In genomic region chr9:89342948-89343347, GRCh38 we compare ENCODE assay signal across 19 cellular contexts. TPM values are rescaled to one million over a fixed set of nuclear protein-coding genes. Genes with fewer than 3 reads are reported as not detected.
DNase-seq lines count a peak whose midpoint lies in the region; ATAC-seq, FAIRE-seq and TF ChIP-seq lines count a peak whose summit lies in the region.
"Had no signal": no experiment of that assay in that cellular context is flagged by ENCODE, and none has a peak within 500 bp of the region (broad histone marks: within the 10 kb centered on the region; RNA-seq: fewer than 3 reads in every experiment).

No MANE protein-coding gene starts in this region.

- H2AK9ac ChIP-seq in IMR-90 (replicated peaks; ENCODE audit: low read depth, low read length, poor library complexity), result no peak overlapping the region

- H3K4me3 Mint-ChIP-seq in CD8-positive, alpha-beta T cell, result no peak overlapping the region
- no peak overlapping the region for H3K4me3 Mint-ChIP-seq in astrocyte (ENCODE audit: unreplicated experiment)
- H3K4me3 Mint-ChIP-seq: CD8-positive, alpha-beta memory T cell had no signal

- H2BK20ac ChIP-seq in IMR-90 (ENCODE audit: low read depth, low read length), result no peak overlapping the region

- no peak overlapping the region for H2BK120ac ChIP-seq in IMR-90 (ENCODE audit: low read depth, low read length)
- H2BK120ac ChIP-seq in mesendoderm (ENCODE audit: low read depth, low read length), result no peak overlapping the region

- H3K27me3 ChIP-seq in CD8-positive, alpha-beta T cell (ENCODE audit: insufficient read depth, low read length), result no peaks in the 10 kb centered on the region
- H3K27me3 ChIP-seq in IMR-90 (ENCODE audit: control insufficient read depth, insufficient read depth, low read length), result no peaks in the 10 kb centered on the region
- no peaks in the 10 kb centered on the region for H3K27me3 ChIP-seq in astrocyte (ENCODE audit: insufficient read depth, low read length)
- H3K27me3 ChIP-seq in mesendoderm (ENCODE audit: insufficient read depth, low read length, poor library complexity), result no peaks in the 10 kb centered on the region
- H3K27me3 ChIP-seq: BLaER1 treated with 17β-estradiol and CSF1 and Interleukin-3, amounts not matched to agents 10 nM and 100 nM had no signal

- H3K4ac ChIP-seq in IMR-90 (ENCODE audit: low read depth, low read length), result no peak overlapping the region
- no peak overlapping the region for H3K4ac ChIP-seq in mesendoderm (ENCODE audit: low read depth, low read length)

- BruUV-seq in IMR-90 (replicated peaks; lab: Mats Ljungman, UMichigan), result no TSS peak

- POLR2A ChIA-PET in CD8-positive, alpha-beta T cell (lab: Charles Lee), result no interaction called here
- POLR2A ChIA-PET in IMR-90 (lab: Charles Lee; ENCODE audit: unreplicated experiment), result no interaction called here

- intact Hi-C loops in CD8-positive, alpha-beta T cell (cut with DNase I, micrococcal nuclease), result loop anchor here in 1 of 2 experiments (5.0 kb wide), 1 partner anchor 49 kb away; no protein-coding TSS in a partner anchor
- intact Hi-C loops in IMR-90 (cut with micrococcal nuclease), result no loop called here

- no peak for TF ChIP-seq POLR2A in IMR-90 (IDR thresholded peaks at IDR 0.05; ENCODE audit: low read depth, low read length)

- H3K56ac ChIP-seq in IMR-90 (ENCODE audit: extremely low read depth, insufficient read depth, low read length) (no peak overlapping the region), mesendoderm (ENCODE audit: low read length) (no peak overlapping the region)

- H4K20me1 ChIP-seq in IMR-90 (ENCODE audit: insufficient read depth, low read length) (peaks cover 4% of the 10 kb centered on the region; the same call in 1 of the 2 replicates), astrocyte (ENCODE audit: insufficient read depth, low read length) (peaks cover 9% of the 10 kb centered on the region)

- no peak overlapping the region for H3K23ac ChIP-seq in IMR-90 (ENCODE audit: low read depth, low read length)
- H3K23ac ChIP-seq in mesendoderm (ENCODE audit: low read length), result no peak overlapping the region

- H3K4me1 Mint-ChIP-seq in CD8-positive, alpha-beta T cell (ENCODE audit: low read depth), result peaks cover 15% of the 10 kb centered on the region
- H3K4me1 Mint-ChIP-seq in astrocyte (ENCODE audit: low read depth, unreplicated experiment), result peaks cover 10% of the 10 kb centered on the region

- no peaks in the 10 kb centered on the region for H3K27me3 Mint-ChIP-seq in CD8-positive, alpha-beta T cell (ENCODE audit: low read depth)
- H3K27me3 Mint-ChIP-seq in astrocyte (ENCODE audit: low read depth, unreplicated experiment), result no peaks in the 10 kb centered on the region
- H3K27me3 Mint-ChIP-seq: CD8-positive, alpha-beta memory T cell had no signal

- H3K27ac ChIP-seq in CD8-positive, alpha-beta T cell (ENCODE audit: low read depth, low read length), result no peak overlapping the region
- H3K27ac ChIP-seq in IMR-90 (ENCODE audit: insufficient read depth, low read length) (no peak overlapping the region), astrocyte (ENCODE audit: low read depth, low read length) (no peak overlapping the region), mesendoderm (ENCODE audit: low read depth, low read length) (no peak overlapping the region)
- H3K27ac ChIP-seq: BLaER1 treated with 17β-estradiol and CSF1 and Interleukin-3, amounts not matched to agents 10 nM and 100 nM; SK-N-MC had no signal

- H3K79me1 ChIP-seq in IMR-90 (ENCODE audit: low read depth in 1 of 2, low read length in 2 of 2) (peaks cover 0 to 2% of the 10 kb centered on the region in 2 experiments; a peak in 2 of 4 replicates), mesendoderm (ENCODE audit: low read length) (peaks cover 1% of the 10 kb centered on the region)

- H2AK5ac ChIP-seq in IMR-90 (ENCODE audit: low read depth, low read length) (no peak overlapping the region), mesendoderm (ENCODE audit: low read length) (no peak overlapping the region)

- dilution Hi-C loops in IMR-90 (cut with HindIII; ENCODE audit: low sequenced_read_pairs, unreplicated experiment), result no loop called here

- H3K36me3 Mint-ChIP-seq in CD8-positive, alpha-beta T cell, result peaks cover 95% of the 10 kb centered on the region
- H3K36me3 Mint-ChIP-seq in astrocyte (ENCODE audit: low read depth, unreplicated experiment), result peaks cover 19% of the 10 kb centered on the region

- H3K4me3 ChIP-seq in CD8-positive, alpha-beta T cell (ENCODE audit: low read depth, low read length), result no peak overlapping the region
- no peak overlapping the region for H3K4me3 ChIP-seq in IMR-90 (ENCODE audit: insufficient read depth, low read depth, low read length)
- H3K4me3 ChIP-seq in astrocyte (ENCODE audit: insufficient read depth, low read depth, low read length), result no peak overlapping the region
- no peak overlapping the region for H3K4me3 ChIP-seq in mesendoderm (ENCODE audit: low read length)
- H3K4me3 ChIP-seq: A549; BLaER1 treated with 17β-estradiol and CSF1 and Interleukin-3, amounts not matched to agents 10 nM and 100 nM; HAP-1; SK-N-MC had no signal

- H3K14ac ChIP-seq in IMR-90 (replicated peaks; ENCODE audit: low read depth, low read length), result no peak overlapping the region

- no peak overlapping the region for H2AFZ ChIP-seq in IMR-90 (replicated peaks; ENCODE audit: low read length, poor library complexity)
- H2AFZ ChIP-seq in astrocyte (ENCODE audit: low read depth, low read length), result no peak overlapping the region

- H4K5ac ChIP-seq in IMR-90 (ENCODE audit: low read depth, low read length) (no peak overlapping the region), mesendoderm (ENCODE audit: low read length) (no peak overlapping the region)

- H3K9ac ChIP-seq in IMR-90 (ENCODE audit: low read depth, low read length) (no peak overlapping the region), astrocyte (ENCODE audit: low read length) (no peak overlapping the region), mesendoderm (ENCODE audit: low read length) (no peak overlapping the region)
- H3K9ac ChIP-seq: BLaER1 treated with 17β-estradiol and CSF1 and Interleukin-3, amounts not matched to agents 10 nM and 100 nM had no signal

- no CpG with 5 or more reads among the region's 1 CpG for WGBS in IMR-90 (ENCODE audit: extremely low coverage in 2 of 2, insufficient read length in 1 of 2), 2 experiments
- no CpG with 5 or more reads among the region's 1 CpG for WGBS in mesendoderm (ENCODE audit: extremely low coverage, insufficient coverage, low lambda C conversion rate)

- H3K18ac ChIP-seq in IMR-90 (ENCODE audit: low read depth, low read length) (no peak overlapping the region), mesendoderm (ENCODE audit: low read length) (no peak overlapping the region)

- no peak overlapping the region for H4K8ac ChIP-seq in IMR-90 (ENCODE audit: low read depth in 2 of 2, low read length in 2 of 2)
- no peak overlapping the region for H4K8ac ChIP-seq in mesendoderm (ENCODE audit: low read depth, low read length)

- no peak for TF ChIP-seq RAD21 in IMR-90 (IDR thresholded peaks at IDR 0.05; ENCODE audit: low read length)

- no peaks in the 10 kb centered on the region for H3K4me1 ChIP-seq in CD8-positive, alpha-beta T cell (ENCODE audit: insufficient read depth, low read length)
- H3K4me1 ChIP-seq in IMR-90 (ENCODE audit: control insufficient read depth, insufficient read depth, low read length) (peaks cover 3% of the 10 kb centered on the region; the same call in 1 of the 2 replicates), astrocyte (ENCODE audit: insufficient read depth, low read length) (no peaks in the 10 kb centered on the region), mesendoderm (ENCODE audit: control insufficient read depth, low read depth, low read length) (no peaks in the 10 kb centered on the region)
- H3K4me1 ChIP-seq: BLaER1 treated with 17β-estradiol and CSF1 and Interleukin-3, amounts not matched to agents 10 nM and 100 nM; HAP-1 had no signal

- H3K9me3 ChIP-seq in CD8-positive, alpha-beta T cell (ENCODE audit: low read length), result no peaks in the 10 kb centered on the region
- H3K9me3 ChIP-seq in IMR-90 (ENCODE audit: control insufficient read depth, insufficient read depth, low read length) (no peaks in the 10 kb centered on the region), astrocyte (ENCODE audit: insufficient read depth, low read depth, low read length) (no peaks in the 10 kb centered on the region)
- H3K9me3 ChIP-seq: A549, HAP-1 had no signal

- H2BK15ac ChIP-seq in IMR-90 (ENCODE audit: low read depth, low read length) (no peak overlapping the region), mesendoderm (replicated peaks; ENCODE audit: low read depth) (no peak overlapping the region)

- no peak overlapping the region for H2BK5ac ChIP-seq in IMR-90 (ENCODE audit: low read depth, low read length, poor library complexity, severe bottlenecking)
- no peak overlapping the region for H2BK5ac ChIP-seq in mesendoderm (ENCODE audit: low read length)

- no peaks in the 10 kb centered on the region; the same call in 1 of the 2 replicates for H3K9me1 ChIP-seq in IMR-90 (ENCODE audit: insufficient read depth, low read length)

- in situ Hi-C loops in IMR-90 (cut with MboI; ENCODE audit: low sequenced_read_pairs), result no loop called here

- peak overlapping the region; percentile 67 for H3K27ac Mint-ChIP-seq in CD8-positive, alpha-beta T cell
- H3K27ac Mint-ChIP-seq in astrocyte (ENCODE audit: unreplicated experiment), result peak overlapping the region; percentile 54

- ATAC-seq in CD8-positive, alpha-beta T cell, result no peak
- peak; percentile 54; the same call in 1 of the 2 replicates for ATAC-seq in IMR-90 (ENCODE audit: low read depth)
- no peak for ATAC-seq in HG02642 (IDR thresholded peaks at IDR 0.05; ENCODE audit: poor library complexity, unreplicated experiment)
- no peak for ATAC-seq in GM21717 (IDR thresholded peaks at IDR 0.05; ENCODE audit: unreplicated experiment)

- no peak for TF ChIP-seq CTCF in CD8-positive, alpha-beta T cell (IDR thresholded peaks at IDR 0.05)
- TF ChIP-seq CTCF in IMR-90 (conservative IDR thresholded peaks at IDR 0.05; ENCODE audit: low read depth, low read length), result no peak
- TF ChIP-seq CTCF in astrocyte (IDR thresholded peaks at IDR 0.05; ENCODE audit: insufficient read depth, low read depth, low read length), result no peak

- H3K79me2 ChIP-seq in astrocyte (ENCODE audit: insufficient read depth, low read length), result no peaks in the 10 kb centered on the region
- no peaks in the 10 kb centered on the region for H3K79me2 ChIP-seq in mesendoderm (ENCODE audit: control insufficient read depth, insufficient read depth, low read length)

- H3K9me3 Mint-ChIP-seq in CD8-positive, alpha-beta T cell, result peaks cover 2% of the 10 kb centered on the region
- no peaks in the 10 kb centered on the region for H3K9me3 Mint-ChIP-seq in astrocyte (ENCODE audit: unreplicated experiment)
- H3K9me3 Mint-ChIP-seq: CD8-positive, alpha-beta memory T cell had no signal

- peaks cover 68% of the 10 kb centered on the region for H3K36me3 ChIP-seq in CD8-positive, alpha-beta T cell (ENCODE audit: insufficient read depth, low read length)
- H3K36me3 ChIP-seq in IMR-90 (ENCODE audit: control insufficient read depth, insufficient read depth, low read length) (peaks cover 42% of the 10 kb centered on the region), astrocyte (ENCODE audit: insufficient read depth, low read length) (peaks cover 57% of the 10 kb centered on the region), mesendoderm (ENCODE audit: control insufficient read depth, insufficient read depth, low read length) (peaks cover 3% of the 10 kb centered on the region)

- DNase-seq in CD8-positive, alpha-beta T cell, result no peak
- DNase-seq in IMR-90 (peak; percentile 26), astrocyte (ENCODE audit: low read depth) (no peak), mesendoderm (peak; percentile 15), OCI-M1 (lab: John Stamatoyannopoulos, UW) (no peak)
- DNase-seq: CD8-positive, alpha-beta memory T cell; NCI-H1092 treated with DMSO at 0.1 percent for 48 hours; NCI-H2081; NCI-H510A; NCI-H748 treated with DMSO at 0.1 percent for 48 hours; NK-92 treated with Interleukin-12 subunit alpha and Interleukin-12 subunit beta, amount 100 ng/mL, for 24 hours; SHP77 had no signal

- H3K4me2 ChIP-seq in IMR-90 (ENCODE audit: low read depth, low read length) (no peak overlapping the region), astrocyte (ENCODE audit: low read length) (no peak overlapping the region), mesendoderm (ENCODE audit: low read length) (no peak overlapping the region)
- H3K4me2 ChIP-seq: A549; BLaER1 treated with 17β-estradiol and CSF1 and Interleukin-3, amounts not matched to agents 10 nM and 100 nM had no signal

- FAIRE-seq in astrocyte (lab: Jason Lieb, UNC), result no peak
- FAIRE-seq: A549, D721Med had no signal

- no peak overlapping the region for H4K91ac ChIP-seq in IMR-90 (ENCODE audit: insufficient read depth, low read depth, low read length)

- CTCF ChIA-PET in CD8-positive, alpha-beta T cell (lab: Charles Lee), result no interaction called here
- CTCF ChIA-PET in IMR-90 (lab: Yijun Ruan, JAX), result no interaction called here

RNA-seq across cellular contexts. Expression of gene SECISBP2, which starts 24.6 kb away (rescaled TPM):
- total RNA-seq in CD8-positive, alpha-beta T cell, result 10 to 100 TPM; 90.2 to 92.1 TPM
- total RNA-seq in IMR-90 (2012; rRNA removed), result 18.8 and 19.7 TPM in 2 replicates
- polyA plus RNA-seq in IMR-90 (2012; rRNA removed), result 14.4 and 16.4 TPM in 2 replicates
- polyA plus RNA-seq in IMR-90 (2012; cell fraction: cytosol; rRNA removed), result 5.2 and 5.9 TPM in 2 replicates
- 28.0 and 65.2 TPM in 2 replicates for polyA plus RNA-seq in IMR-90 (2012; cell fraction: nucleus; rRNA removed; ENCODE audit: low replicate concordance)
- 17.8 and 19.0 TPM in 2 replicates for total RNA-seq in astrocyte
- polyA plus RNA-seq in mesendoderm (2013, experiment 1 of 2), result 68.8 TPM
- 61.8 TPM for polyA plus RNA-seq in mesendoderm (2013, experiment 2 of 2)

RNA-seq across cellular contexts. Expression of gene CKS2, which starts 32.0 kb away (rescaled TPM):
- total RNA-seq in CD8-positive, alpha-beta T cell, result 1 to 10 TPM; 8.4 to 9.3 TPM
- 192 and 322 TPM in 2 replicates for total RNA-seq in IMR-90 (2012; rRNA removed)
- polyA plus RNA-seq in IMR-90 (2012; rRNA removed), result 261 and 325 TPM in 2 replicates
- 28.4 and 79.6 TPM in 2 replicates for polyA plus RNA-seq in IMR-90 (2012; cell fraction: cytosol; rRNA removed)
- polyA plus RNA-seq in IMR-90 (2012; cell fraction: nucleus; rRNA removed; ENCODE audit: low replicate concordance), result 30.5 and 89.8 TPM in 2 replicates
- total RNA-seq in astrocyte, result 47.0 and 69.9 TPM in 2 replicates
- 167 TPM for polyA plus RNA-seq in mesendoderm (2013, experiment 1 of 2)
- polyA plus RNA-seq in mesendoderm (2013, experiment 2 of 2), result 169 TPM

Comparison
In these comparisons a context has a peak if more than half of its experiments do, and no peak if none do; other contexts are left out.
1. DNase-seq: peak in IMR-90 (single experiment) and mesendoderm (single experiment); none in CD8-positive, alpha-beta T cell (0 of 7), astrocyte (single experiment) and OCI-M1 (single experiment).